1 cellular context compared by ENCODE assay signal in genomic region chr9:133269133-133269532, GRCh38.
TF ChIP-seq lines count a peak whose summit lies in the region.
"Not testable (repeated sequence)": the region's sequence is repeated elsewhere in the genome, so short reads cannot be mapped to it uniquely, and the experiment has no call there.

No MANE protein-coding gene starts in this region.

TF ChIP-seq in K562, 482 proteins besides CTCF, POLR2A, EP300 and RAD21 (continued from another document):
- 0 out of 2 replicates have a peak, but pooled peaks have one; percentile 10 for TF ChIP-seq VEZF1 (CRISPR knock-in tag; IDR thresholded peaks at IDR 0.05)
- peak; percentile 62 for TF ChIP-seq NCOR1 (IDR thresholded peaks at IDR 0.05)
- 0 out of 2 replicates have a peak, but pooled peaks have one; percentile 8 for TF ChIP-seq CREM (IDR thresholded peaks at IDR 0.05; ENCODE audit: low read depth)
- peak; percentile 52; the same call in 1 of the 2 replicates for TF ChIP-seq PML (IDR thresholded peaks at IDR 0.05; ENCODE audit: low read length)
- 0 out of 2 replicates have a peak, but pooled peaks have one; percentile 37 for TF ChIP-seq POLR2AphosphoS5 (IDR thresholded peaks at IDR 0.05; ENCODE audit: control insufficient read depth, insufficient read depth, low read depth, low read length)
- TF ChIP-seq MNT (conservative IDR thresholded peaks at IDR 0.05), result 0 out of 4 replicates have a peak, but pooled peaks of 1 of the 2 experiments have one; percentile 10
- peak; percentile 84 for TF ChIP-seq TCF3 (CRISPR knock-in tag; IDR thresholded peaks at IDR 0.05)
- TF ChIP-seq ZNF395 (CRISPR knock-in tag; IDR thresholded peaks at IDR 0.05), result peak; percentile 82
- peak in 1 of 2 experiments; percentile 45; a peak in 2 of 4 replicates for TF ChIP-seq ZNF639 (CRISPR knock-in tag; conservative IDR thresholded peaks at IDR 0.05 in 1 of 2, IDR thresholded peaks at IDR 0.05 in 1 of 2)
- peak; percentile 76; the same call in 1 of the 2 replicates for TF ChIP-seq ARID1B (IDR thresholded peaks at IDR 0.05)
- TF ChIP-seq NR2C2 (CRISPR knock-in tag; IDR thresholded peaks at IDR 0.05), result not testable (repeated sequence)
- 0 out of 2 replicates have a peak, but pooled peaks have one; percentile 24 for TF ChIP-seq NR2C2 (tag; IDR thresholded peaks at IDR 0.05)
- peak; percentile 57 for TF ChIP-seq CBFA2T2 (conservative IDR thresholded peaks at IDR 0.05)
- peak; percentile 67 for TF ChIP-seq TAL1 (IDR thresholded peaks at IDR 0.05)
- TF ChIP-seq TBL1XR1 (IDR thresholded peaks at IDR 0.05; ENCODE audit: low read length in 2 of 2), result peak in 1 of 2 experiments; percentile 49; a peak in 1 of 4 replicates
- TF ChIP-seq NFRKB (IDR thresholded peaks at IDR 0.05; ENCODE audit: low read depth), result 0 out of 2 replicates have a peak, but pooled peaks have one; percentile 14
- peak; percentile 10 for TF ChIP-seq TAF9B (IDR thresholded peaks at IDR 0.05; ENCODE audit: partially characterized antibody)
- TF ChIP-seq ZNF589 (CRISPR knock-in tag; IDR thresholded peaks at IDR 0.05; ENCODE audit: low read depth), result peak; percentile 68; the same call in 1 of the 2 replicates
- peak; percentile 75 for TF ChIP-seq CBFA2T3 (IDR thresholded peaks at IDR 0.05)
- TF ChIP-seq MAZ (CRISPR knock-in tag; conservative IDR thresholded peaks at IDR 0.05 in 1 of 2, IDR thresholded peaks at IDR 0.05 in 1 of 2), result 0 out of 4 replicates have a peak, but pooled peaks of 1 of the 2 experiments have one; percentile 1
- TF ChIP-seq LEF1 (IDR thresholded peaks at IDR 0.05), result 0 out of 2 replicates have a peak, but pooled peaks have one; percentile 11
- TF ChIP-seq DEAF1 (CRISPR knock-in tag; IDR thresholded peaks at IDR 0.05), result 0 out of 2 replicates have a peak, but pooled peaks have one; percentile 32
